In genomic region chr16:31451681-31452351, GRCh38 we compare ENCODE assay signal across 9 cellular contexts. TPM values are rescaled to one million over a fixed set of nuclear protein-coding genes. Genes with fewer than 3 reads are reported as not detected.
A peak's percentile ranks its signal among the peaks of the same experiment; 100 is the strongest.
DNase-seq lines count a peak whose midpoint lies in the region; ATAC-seq, FAIRE-seq and TF ChIP-seq lines count a peak whose summit lies in the region.
"Had no signal": no experiment of that assay in that cellular context is flagged by ENCODE, and none has a peak within 500 bp of the region (broad histone marks: within the 10 kb centered on the region; RNA-seq: fewer than 3 reads in every experiment).

No MANE protein-coding gene starts in this region.

- no peak for TF ChIP-seq EP300 in tibial nerve (IDR thresholded peaks at IDR 0.05)

- intact Hi-C loops in Calu3 (cut with micrococcal nuclease; ENCODE audit: unreplicated experiment), result loop anchor here (5.0 to 10.0 kb wide), 3 partner anchors 35 to 415 kb away; no protein-coding TSS in a partner anchor

- CTCF ChIA-PET in Calu3 (lab: Charles Lee), result interaction anchor here (0.6 to 1.7 kb wide), 8 partner anchors 9 to 467 kb away, joined by 3 to 11 read pairs (median 4); partner anchors contain the start of genes HSD3B7, KAT8, ZNF267 and ZNF843

- H3K27me3 ChIP-seq in bronchial epithelial cell (ENCODE audit: control insufficient read depth, insufficient read depth, low read length) (no peaks in the 10 kb centered on the region), liver (ENCODE audit: control insufficient read depth in 4 of 4, insufficient read depth in 4 of 4, low read length in 3 of 4) (no peaks in the 10 kb centered on the region), tibial nerve (no peaks in the 10 kb centered on the region)

- TF ChIP-seq CTCF in Calu3 (IDR thresholded peaks at IDR 0.05; ENCODE audit: unreplicated experiment) (peak; percentile 81), bronchial epithelial cell (IDR thresholded peaks at IDR 0.05; ENCODE audit: insufficient read depth, low read length, severe bottlenecking) (peak; percentile 74), liver (IDR thresholded peaks at IDR 0.05; ENCODE audit: low read depth, low read length, missing input control) (peak; percentile 52), tibial nerve (IDR thresholded peaks at IDR 0.05) (peak in 4 of 5 experiments; percentile 19 to 49 (median 36))

- no peak overlapping the region for H3K4me3 Mint-ChIP-seq in Calu3 (ENCODE audit: low read depth, unreplicated experiment)
- H3K4me3 Mint-ChIP-seq: T-helper 1 cell treated with Interleukin-12 subunit alpha and Interleukin-12 subunit beta and Interleukin-4 antibody, amounts not matched to agents 30 μg/mL and 1 μg/mL, for 36 hours had no signal

- H3K36me3 ChIP-seq in bronchial epithelial cell (ENCODE audit: control insufficient read depth, insufficient read depth, low read length) (peaks cover 2% of the 10 kb centered on the region), liver (ENCODE audit: control insufficient read depth in 4 of 4, insufficient read depth in 3 of 4, low read depth in 1 of 4, low read length in 3 of 4) (no peaks in the 10 kb centered on the region), tibial nerve (peaks cover 0 to 5% (median 0%) of the 10 kb centered on the region in 3 donors)

- H3K27me3 Mint-ChIP-seq in Calu3 (ENCODE audit: unreplicated experiment), result no peaks in the 10 kb centered on the region

- no peak for TF ChIP-seq POLR2A in tibial nerve (IDR thresholded peaks at IDR 0.05)

- ATAC-seq in HG02678 (IDR thresholded peaks at IDR 0.05; ENCODE audit: unreplicated experiment) (peak; percentile 49), GM19452 (IDR thresholded peaks at IDR 0.05; ENCODE audit: unreplicated experiment) (no peak)

- H3K4me1 ChIP-seq in liver (ENCODE audit: control insufficient read depth in 4 of 4, insufficient read depth in 4 of 4, low read length in 3 of 4) (peaks cover 10 to 35% (median 20%) of the 10 kb centered on the region in 4 donors), tibial nerve (peaks cover 0 to 57% (median 37%) of the 10 kb centered on the region in 4 donors)

- H3K27ac ChIP-seq in liver (ENCODE audit: low read depth in 1 of 2, low read length in 2 of 2) (no peak overlapping the region), tibial nerve (peak overlapping the region in 3 of 4 donors; percentile 55 to 78 (median 61))

- H3K9me3 Mint-ChIP-seq in Calu3 (ENCODE audit: low read depth, unreplicated experiment), result no peaks in the 10 kb centered on the region
- H3K9me3 Mint-ChIP-seq: T-helper 1 cell treated with Interleukin-12 subunit alpha and Interleukin-12 subunit beta and Interleukin-4 antibody, amounts not matched to agents 30 μg/mL and 1 μg/mL, for 36 hours had no signal

- peak; percentile 83 for DNase-seq in Calu3
- peak; percentile 89 for DNase-seq in NCI-H82 (lab: John Stamatoyannopoulos, UW)
- peak; percentile 78 for DNase-seq in bronchial epithelial cell (ENCODE audit: low read depth)
- DNase-seq in tibial nerve (ENCODE audit: low spot score in 2 of 2), result no peak
- no peak for DNase-seq in GDM1 (lab: John Stamatoyannopoulos, UW)

- peak overlapping the region; percentile 10 for H3K27ac Mint-ChIP-seq in Calu3 (ENCODE audit: unreplicated experiment)
- H3K27ac Mint-ChIP-seq: T-helper 1 cell treated with Interleukin-12 subunit alpha and Interleukin-12 subunit beta and Interleukin-4 antibody, amounts not matched to agents 30 μg/mL and 1 μg/mL, for 36 hours had no signal

- no peak overlapping the region for H3K9ac ChIP-seq in liver (ENCODE audit: low read depth in 1 of 2, low read length in 2 of 2)

- peaks cover 21% of the 10 kb centered on the region for H3K4me1 Mint-ChIP-seq in Calu3 (ENCODE audit: low read depth, unreplicated experiment)

- 53% methylated on average over 11 of the region's 11 CpGs for WGBS in liver
- WGBS in tibial nerve, 2 donors, result 46 to 49% methylated on average over 11 of the region's 11 CpGs

- no peak overlapping the region for H3K4me3 ChIP-seq in bronchial epithelial cell (ENCODE audit: low read depth, low read length)
- H3K4me3 ChIP-seq in liver (ENCODE audit: low read depth in 1 of 3, low read length in 3 of 3), result no peak overlapping the region
- no peak overlapping the region for H3K4me3 ChIP-seq in tibial nerve

- TF ChIP-seq RAD21 in liver (IDR thresholded peaks at IDR 0.05), result peak; percentile 59 to 76

- no peak for FAIRE-seq in bronchial epithelial cell (lab: Jason Lieb, UNC)

- no peaks in the 10 kb centered on the region for H3K9me3 ChIP-seq in liver (ENCODE audit: control insufficient read depth in 4 of 4, low read length in 3 of 4)
- H3K9me3 ChIP-seq in tibial nerve, result no peaks in the 10 kb centered on the region

- peaks cover 35% of the 10 kb centered on the region for H3K36me3 Mint-ChIP-seq in Calu3 (ENCODE audit: insufficient read depth, unreplicated experiment)

- no TSS peak for BruUV-seq in Calu3 (replicated peaks; lab: Mats Ljungman, UMichigan)

TF ChIP-seq in liver, 16 proteins besides CTCF, POLR2A, EP300 and RAD21:
- TF ChIP-seq JUND (IDR thresholded peaks at IDR 0.05), result no peak
- TF ChIP-seq REST (IDR thresholded peaks at IDR 0.05), result no peak
- no peak for TF ChIP-seq NR2F2 (IDR thresholded peaks at IDR 0.05)
- TF ChIP-seq YY1 (IDR thresholded peaks at IDR 0.05), result no peak
- TF ChIP-seq SP1 (IDR thresholded peaks at IDR 0.05), result no peak
- TF ChIP-seq MAX (IDR thresholded peaks at IDR 0.05), result no peak
- TF ChIP-seq RXRA (IDR thresholded peaks at IDR 0.05), result no peak
- no peak for TF ChIP-seq FOXA1 (IDR thresholded peaks at IDR 0.05)
- no peak for TF ChIP-seq GABPA (IDR thresholded peaks at IDR 0.05 in 1 of 2, conservative IDR thresholded peaks at IDR 0.05 in 1 of 2)
- TF ChIP-seq ATF3 (IDR thresholded peaks at IDR 0.05), result no peak
- no peak for TF ChIP-seq HNF4A (conservative IDR thresholded peaks at IDR 0.05)
- no peak for TF ChIP-seq EGR1 (IDR thresholded peaks at IDR 0.05; ENCODE audit: low read depth in 2 of 2)

RNA-seq across cellular contexts. Expression of gene ARMC5, which starts 7.5 kb away (rescaled TPM):
- total RNA-seq in Calu3 (2022) (13.2 and 13.6 TPM in 2 replicates), bronchial epithelial cell (4.2 and 8.4 TPM in 2 replicates), liver (10 to 100 TPM in 1 of 2 donors, 1 to 10 TPM in 1; 5.4 to 13.3 TPM), tibial nerve (10 to 100 TPM in 1 of 4 donors, 1 to 10 TPM in 3; 6.6 to 11.6 (median 9.1) TPM)
- polyA plus RNA-seq in liver, result 10 to 100 TPM; 10.1 to 12.6 TPM

RNA-seq across cellular contexts. Expression of gene ZNF843, which starts 9.2 kb away (rescaled TPM):
- total RNA-seq in Calu3 (2022) (0.17 TPM in 1 of 2 replicates, not detected in the other), bronchial epithelial cell (under 0.01 and 0.13 TPM in 2 replicates), liver (under 1 TPM; 0.25 to 0.84 TPM), tibial nerve (1 to 10 TPM; 1.5 to 2.5 (median 2.1) TPM)
- polyA plus RNA-seq in liver, result under 1 TPM in 1 of 2 donors, not detected in 1; 0.35 TPM

RNA-seq across cellular contexts. Expression of gene TGFB1I1, which starts 20.1 kb away (rescaled TPM):
- total RNA-seq in Calu3 (2022) (14.5 and 18.7 TPM in 2 replicates), bronchial epithelial cell (1.6 and 2.8 TPM in 2 replicates), liver (1 to 10 TPM; 4.2 to 6.8 TPM), tibial nerve (10 to 100 TPM; 29.3 to 68.7 (median 53.5) TPM)
- 1 to 10 TPM; 4.9 to 8.3 TPM for polyA plus RNA-seq in liver

RNA-seq across cellular contexts. Expression of gene COX6A2, which starts 23.7 kb away (rescaled TPM):
- not detected in 2 replicates for total RNA-seq in Calu3 (2022)
- total RNA-seq in bronchial epithelial cell, result not detected in 2 replicates
- under 1 TPM in 1 of 2 donors, not detected in 1; 0.84 TPM for total RNA-seq in liver
- 10 to 100 TPM in 1 of 2 donors, 1 to 10 TPM in 1; 8.0 to 36.7 TPM for polyA plus RNA-seq in liver
- not detected for total RNA-seq in tibial nerve

RNA-seq across cellular contexts. Expression of gene SLC5A2, which starts 31.1 kb away (rescaled TPM):
- total RNA-seq in Calu3 (2022), result 0.54 and 1.6 TPM in 2 replicates
- under 0.01 TPM in 1 of 2 replicates, not detected in the other for total RNA-seq in bronchial epithelial cell
- total RNA-seq in liver, result under 1 TPM in 1 of 2 donors, not detected in 1; 0.14 TPM
- polyA plus RNA-seq in liver, result 1 to 10 TPM in 1 of 2 donors, under 1 TPM in 1; 0.93 to 8.1 TPM
- not detected for total RNA-seq in tibial nerve

Comparison
In these comparisons a context has a peak if more than half of its experiments do, and no peak if none do; other contexts are left out.
1. DNase-seq: peak in Calu3 (single experiment), NCI-H82 (single experiment) and bronchial epithelial cell (single experiment); none in tibial nerve (0 of 2) and GDM1 (single experiment).
2. H3K27ac ChIP-seq: peak in tibial nerve (3 of 4); none in liver (0 of 2).
3. Peak in every context shown above with its lines, with median percentiles within 50 percentile points of each other: CTCF ChIP-seq.